8 cellular contexts compared by ENCODE assay signal in genomic region chr2:62038980-62039771, GRCh38.
DNase-seq lines count a peak whose midpoint lies in the region; ATAC-seq, FAIRE-seq and TF ChIP-seq lines count a peak whose summit lies in the region.
"Had no signal": no experiment of that assay in that cellular context is flagged by ENCODE, and none has a peak within 500 bp of the region (broad histone marks: within the 10 kb centered on the region; RNA-seq: fewer than 3 reads in every experiment).

No MANE protein-coding gene starts in this region.

- DNase-seq in GM18507 (ENCODE audit: extremely low spot score, insufficient read length, low read depth) = peak; percentile 68
- no peak for DNase-seq in HTR-8/SVneo (ENCODE audit: insufficient read length, low spot score)
- peak in 1 of 2 donors; percentile 24 for DNase-seq in activated naive CD4-positive, alpha-beta T cell treated with anti-CD3 and anti-CD28 coated beads, Interleukin-2, amount 50 U/mL, for 72 hours (ENCODE audit: low spot score in 2 of 2)
- peak; percentile 3 for DNase-seq in occipital lobe (lab: John Stamatoyannopoulos, UW)
- DNase-seq in SW480 (ENCODE audit: low spot score) = no peak
- DNase-seq in stomach = no peak
- DNase-seq: pancreas had no signal

- no peak overlapping the region for H3K27ac ChIP-seq in stomach
- H3K27ac ChIP-seq: pancreas had no signal

- 87 to 89% (median 89%) methylated on average over 3 of the region's 3 CpGs for WGBS in stomach, 5 donors

- TF ChIP-seq CTCF in stomach (IDR thresholded peaks at IDR 0.05) = no peak

- TF ChIP-seq POLR2A in stomach (IDR thresholded peaks at IDR 0.05) = no peak

- ATAC-seq in GM21619 (IDR thresholded peaks at IDR 0.05; ENCODE audit: unreplicated experiment) = peak; percentile 99
- ATAC-seq in activated naive CD4-positive, alpha-beta T cell treated with anti-CD3 and anti-CD28 coated beads, Interleukin-2, amount 50 U/mL, for 72 hours = peak; percentile 97 to 99

- no peaks in the 10 kb centered on the region for H3K27me3 ChIP-seq in stomach
- H3K27me3 ChIP-seq: pancreas had no signal

- no peaks in the 10 kb centered on the region for H3K4me1 ChIP-seq in stomach
- H3K4me1 ChIP-seq: pancreas had no signal

- H3K36me3 ChIP-seq in stomach = peaks cover 0 to 3% (median 0%) of the 10 kb centered on the region in 4 donors
- H3K36me3 ChIP-seq: pancreas had no signal

- no peak for TF ChIP-seq EP300 in stomach (IDR thresholded peaks at IDR 0.05)

- peak overlapping the region in 1 of 2 donors; percentile 39 for H3K27ac Mint-ChIP-seq in activated naive CD4-positive, alpha-beta T cell treated with anti-CD3 and anti-CD28 coated beads, Interleukin-2, amount 50 U/mL, for 72 hours

- no peak overlapping the region for H3K4me3 ChIP-seq in stomach
- H3K4me3 ChIP-seq: pancreas had no signal

- FAIRE-seq in GM18507 (lab: Jason Lieb, UNC) (peak; percentile 99), HTR-8/SVneo (lab: Jason Lieb, UNC) (peak; percentile 20)
- FAIRE-seq: pancreas had no signal

- peaks cover 13% of the 10 kb centered on the region in 2 donors for H3K36me3 Mint-ChIP-seq in activated naive CD4-positive, alpha-beta T cell treated with anti-CD3 and anti-CD28 coated beads, Interleukin-2, amount 50 U/mL, for 72 hours

- H3K9me3 ChIP-seq in stomach = no peaks in the 10 kb centered on the region
- H3K9me3 ChIP-seq: pancreas had no signal

- intact Hi-C loops in stomach (cut with DNase I; ENCODE audit: low total_unique reads) = no loop called here

- H3K9me3 Mint-ChIP-seq in activated naive CD4-positive, alpha-beta T cell treated with anti-CD3 and anti-CD28 coated beads, Interleukin-2, amount 50 U/mL, for 72 hours = no peaks in the 10 kb centered on the region

Comparison
In these comparisons a context has a peak if more than half of its experiments do, and no peak if none do; other contexts are left out.
1. DNase-seq: peak in GM18507 (single experiment) and occipital lobe (single experiment); none in HTR-8/SVneo (single experiment), SW480 (single experiment) and stomach (single experiment).